8 cellular contexts compared by ENCODE assay signal in the genomic region with DNA sequence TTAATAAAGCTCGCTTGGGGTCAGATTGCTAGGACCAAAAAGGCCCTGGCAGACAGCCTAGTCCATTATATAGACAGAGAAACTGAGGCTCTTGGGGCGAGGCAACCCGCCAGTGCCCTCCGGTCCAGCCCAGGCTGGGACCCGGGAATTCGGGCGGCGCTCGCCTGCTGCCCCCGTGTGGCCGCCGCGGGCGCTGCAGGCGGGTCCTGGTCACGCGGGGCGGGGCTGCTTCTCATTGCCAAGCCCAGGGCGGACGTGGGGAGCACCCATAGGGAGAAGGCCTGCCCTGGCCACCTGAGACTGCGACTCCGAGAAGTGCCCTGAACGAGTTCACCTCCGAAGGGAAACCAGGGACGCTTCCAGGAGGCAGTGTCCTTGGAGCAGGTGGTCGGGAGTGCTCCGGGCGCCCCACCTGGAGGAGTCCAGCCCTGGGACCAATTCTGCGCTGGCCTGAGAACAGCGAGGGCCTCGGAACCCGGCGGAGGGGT. TPM values are rescaled to one million over a fixed set of nuclear protein-coding genes. Genes with fewer than 3 reads are reported as not detected.
DNase-seq lines count a peak whose midpoint lies in the region; ATAC-seq and TF ChIP-seq lines count a peak whose summit lies in the region.

No MANE protein-coding gene starts in this region.

- 23 to 28% methylated on average over 33 of the region's 33 CpGs for WGBS in sigmoid colon, 2 donors

- TF ChIP-seq POLR2A in sigmoid colon (IDR thresholded peaks at IDR 0.05) = no peak

- no peak overlapping the region for H3K4me2 ChIP-seq in SU-DHL-6 (ENCODE audit: low read depth, low read length, poor library complexity, severe bottlenecking)

- H4K20me1 ChIP-seq in SU-DHL-6 (ENCODE audit: low read depth, low read length) = no peaks in the 10 kb centered on the region

- in situ Hi-C loops in Caki2 (cut with HindIII; ENCODE audit: low pct_unique_long_range_greater_than_20kb, low sequenced_read_pairs) = no loop called here

- peak; percentile 68 for ATAC-seq in HG02798 (IDR thresholded peaks at IDR 0.05; ENCODE audit: poor library complexity, unreplicated experiment)
- ATAC-seq in activated naive CD8-positive, alpha-beta T cell treated with anti-CD3 and anti-CD28 coated beads, Interleukin-2, amount 10 ng/mL, durations not matched to agents 7 days and 5 days (ENCODE audit: low read depth) = peak; percentile 79
- no peak for ATAC-seq in HG02870 (IDR thresholded peaks at IDR 0.05; ENCODE audit: unreplicated experiment)

- no peak overlapping the region for H2AFZ ChIP-seq in SU-DHL-6 (ENCODE audit: low read depth, low read length, severe bottlenecking)

- no peaks in the 10 kb centered on the region for H3K9me3 Mint-ChIP-seq in activated naive CD8-positive, alpha-beta T cell treated with anti-CD3 and anti-CD28 coated beads, Interleukin-2, amount 10 ng/mL, durations not matched to agents 7 days and 5 days

- no peak overlapping the region for H3K27ac ChIP-seq in SU-DHL-6 (ENCODE audit: low read depth, low read length)
- peak overlapping the region; percentile 49 for H3K27ac ChIP-seq in left ventricle myocardium inferior (replicated peaks)
- H3K27ac ChIP-seq in sigmoid colon = peak overlapping the region in 1 of 4 donors; percentile 14

- no peaks in the 10 kb centered on the region for H3K9me2 ChIP-seq in SU-DHL-6 (replicated peaks; ENCODE audit: insufficient read depth, low read length)

- H3K79me2 ChIP-seq in SU-DHL-6 (ENCODE audit: insufficient read depth, low read length) = no peaks in the 10 kb centered on the region

- H3K4me1 Mint-ChIP-seq in activated naive CD8-positive, alpha-beta T cell treated with anti-CD3 and anti-CD28 coated beads, Interleukin-2, amount 10 ng/mL, durations not matched to agents 7 days and 5 days = no peaks in the 10 kb centered on the region

- no peak overlapping the region for H3K9ac ChIP-seq in SU-DHL-6 (ENCODE audit: low read length)

- no peaks in the 10 kb centered on the region for H3K9me3 ChIP-seq in SU-DHL-6 (ENCODE audit: insufficient read depth, low read length)
- H3K9me3 ChIP-seq in left ventricle myocardium inferior (replicated peaks) = no peaks in the 10 kb centered on the region
- H3K9me3 ChIP-seq in sigmoid colon = no peaks in the 10 kb centered on the region

- peak; percentile 93 for TF ChIP-seq CTCF in SU-DHL-6 (IDR thresholded peaks at IDR 0.05; ENCODE audit: insufficient read depth, low read length, poor library complexity, severe bottlenecking)
- TF ChIP-seq CTCF in left ventricle myocardium inferior (IDR thresholded peaks at IDR 0.05; ENCODE audit: borderline replicate concordance) = peak; percentile 100
- TF ChIP-seq CTCF in sigmoid colon (IDR thresholded peaks at IDR 0.05) = peak; percentile 92 to 98 (median 96)

- H3K4me3 Mint-ChIP-seq in activated naive CD8-positive, alpha-beta T cell treated with anti-CD3 and anti-CD28 coated beads, Interleukin-2, amount 10 ng/mL, durations not matched to agents 7 days and 5 days = no peak overlapping the region

- TF ChIP-seq EP300 in sigmoid colon (IDR thresholded peaks at IDR 0.05) = no peak

- H3K36me3 ChIP-seq in SU-DHL-6 (ENCODE audit: low read length) (no peaks in the 10 kb centered on the region), left ventricle myocardium inferior (peaks cover 12% of the 10 kb centered on the region), sigmoid colon (no peaks in the 10 kb centered on the region)

- no peak overlapping the region for H3K27ac Mint-ChIP-seq in activated naive CD8-positive, alpha-beta T cell treated with anti-CD3 and anti-CD28 coated beads, Interleukin-2, amount 10 ng/mL, durations not matched to agents 7 days and 5 days

- H3K4me1 ChIP-seq in left ventricle myocardium inferior (peaks cover 7% of the 10 kb centered on the region), sigmoid colon (peaks cover 0 to 7% (median 4%) of the 10 kb centered on the region in 4 donors)

- H3K4me3 ChIP-seq in SU-DHL-6 (ENCODE audit: insufficient read depth, low read length, poor library complexity, severe bottlenecking) (no peak overlapping the region), left ventricle myocardium inferior (no peak overlapping the region), sigmoid colon (no peak overlapping the region)

- H3F3A ChIP-seq in SU-DHL-6 (ENCODE audit: insufficient read depth) = no peaks in the 10 kb centered on the region

- POLR2A ChIA-PET in activated naive CD8-positive, alpha-beta T cell treated with anti-CD3 and anti-CD28 coated beads, Interleukin-2, amount 10 ng/mL, durations not matched to agents 7 days and 5 days (lab: Charles Lee) = interaction anchor here (0.8 kb wide), 1 partner anchor 301 kb away, joined by 3 read pairs; no protein-coding TSS in a partner anchor

- H3K27me3 Mint-ChIP-seq in activated naive CD8-positive, alpha-beta T cell treated with anti-CD3 and anti-CD28 coated beads, Interleukin-2, amount 10 ng/mL, durations not matched to agents 7 days and 5 days = no peaks in the 10 kb centered on the region

- DNase-seq in Caki2 (ENCODE audit: low read depth) (peak; percentile 65), left ventricle myocardium inferior (peak; percentile 72), sigmoid colon (peak; percentile 80), DMS79 treated with DMSO at 0.1 percent for 48 hours (lab: John Stamatoyannopoulos, UW) (no peak)
- DNase-seq in activated naive CD8-positive, alpha-beta T cell treated with anti-CD3 and anti-CD28 coated beads, Interleukin-2, amount 10 ng/mL, durations not matched to agents 7 days and 5 days = peak; percentile 85

- no peaks in the 10 kb centered on the region for H3K36me3 Mint-ChIP-seq in activated naive CD8-positive, alpha-beta T cell treated with anti-CD3 and anti-CD28 coated beads, Interleukin-2, amount 10 ng/mL, durations not matched to agents 7 days and 5 days

- H3K27me3 ChIP-seq in SU-DHL-6 (ENCODE audit: low read length) (no peaks in the 10 kb centered on the region), left ventricle myocardium inferior (ENCODE audit: low read depth) (no peaks in the 10 kb centered on the region), sigmoid colon (no peaks in the 10 kb centered on the region)

- intact Hi-C loops in left ventricle myocardium inferior (cut with micrococcal nuclease) = no loop called here
- intact Hi-C loops in sigmoid colon (cut with DNase I) = loop anchor here (1.0 to 5.0 kb wide), 4 partner anchors 90 to 300 kb away; no protein-coding TSS in a partner anchor

RNA-seq across cellular contexts. Expression of gene CSNK1E, which starts 36.0 kb away (rescaled TPM):
- 62.6 and 62.7 TPM in 2 replicates for total RNA-seq in Caki2 (2014; rRNA removed; shearing (Covaris generic); ENCODE audit: low replicate concordance)
- 10 to 100 TPM; 98.5 to 99.3 TPM for total RNA-seq in activated naive CD8-positive, alpha-beta T cell treated with anti-CD3 and anti-CD28 coated beads, Interleukin-2, amount 10 ng/mL, durations not matched to agents 7 days and 5 days
- total RNA-seq in left ventricle myocardium inferior (76.1 TPM), sigmoid colon (100 to 1,000 TPM in 1 of 4 donors, 10 to 100 TPM in 3; 60.6 to 116 (median 73.3) TPM)
- polyA plus RNA-seq in sigmoid colon = 10 to 100 TPM; 33.6 to 82.8 (median 35.1) TPM
